In the genomic region with DNA sequence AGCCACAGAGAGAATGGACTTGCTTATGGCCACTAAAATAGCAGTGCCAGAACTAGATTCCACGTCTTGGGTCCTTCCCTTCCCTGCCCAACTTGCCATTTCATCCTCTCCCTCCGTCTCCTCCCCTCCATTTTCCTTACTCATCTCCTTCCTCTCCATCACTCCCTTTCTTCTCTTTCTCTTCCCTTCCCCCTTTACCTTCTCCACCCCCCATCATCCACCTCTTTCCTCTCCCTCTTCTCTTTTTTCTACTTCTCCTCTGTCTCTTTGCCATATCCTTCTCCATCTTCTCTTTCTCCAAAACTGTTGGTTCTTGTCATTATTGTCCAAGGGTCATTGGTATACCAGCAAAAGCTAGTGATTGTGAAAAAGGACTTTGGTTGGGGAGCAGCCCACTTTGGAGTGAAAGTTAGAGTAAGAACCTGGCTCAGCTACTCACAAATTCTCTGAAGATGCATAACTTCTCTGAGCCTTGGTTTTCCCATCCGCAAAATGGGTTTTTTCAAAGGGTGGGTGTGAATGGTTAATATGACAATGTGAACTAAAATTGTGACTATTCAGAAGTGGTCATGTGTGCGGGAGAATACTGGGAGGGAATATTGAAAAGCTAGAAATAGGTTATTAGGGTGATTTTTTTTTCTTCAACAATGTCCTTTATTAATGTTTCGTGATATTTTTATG, we compare ENCODE assay signal across 22 cellular contexts.
DNase-seq lines count a peak whose midpoint lies in the region; ATAC-seq, FAIRE-seq and TF ChIP-seq lines count a peak whose summit lies in the region.
"Had no signal": no experiment of that assay in that cellular context is flagged by ENCODE, and none has a peak within 500 bp of the region (broad histone marks: within the 10 kb centered on the region; RNA-seq: fewer than 3 reads in every experiment).

No MANE protein-coding gene starts in this region.

- no peak overlapping the region for H2AK5ac ChIP-seq in neuronal stem cell (ENCODE audit: low read depth, low read length)

- H2BK15ac ChIP-seq in neuronal stem cell (ENCODE audit: low read length), result peak overlapping the region; percentile 30

- H2AFZ ChIP-seq in GM12878 (ENCODE audit: control insufficient read depth, low read depth, low read length), result peak overlapping the region; percentile 51
- H2AFZ ChIP-seq in neuronal stem cell (ENCODE audit: low read length), result no peak overlapping the region

- TF ChIP-seq CTCF in GM12878 (IDR thresholded peaks at IDR 0.05 in 2 of 3, conservative IDR thresholded peaks at IDR 0.05 in 1 of 3; ENCODE audit: control insufficient read depth in 2 of 3, extremely low read depth in 1 of 3, insufficient read depth in 1 of 3, low read depth in 3 of 3, low read length in 3 of 3) (no peak), dorsolateral prefrontal cortex (IDR thresholded peaks at IDR 0.05 in 54 of 56, conservative IDR thresholded peaks at IDR 0.05 in 2 of 56; ENCODE audit: low read depth in 1 of 56, partially characterized antibody in 56 of 56) (no peak)

- TF ChIP-seq POLR2A in GM12892 (IDR thresholded peaks at IDR 0.05; ENCODE audit: low read depth, low read length), result no peak
- no peak for TF ChIP-seq POLR2A in GM12878 (IDR thresholded peaks at IDR 0.05; ENCODE audit: low read depth, low read length)

- TF ChIP-seq EP300 in GM12878 (IDR thresholded peaks at IDR 0.05; ENCODE audit: borderline replicate concordance in 1 of 2, control insufficient read depth in 1 of 2, low read depth in 2 of 2, low read length in 2 of 2), result no peak

- H3K4me2 ChIP-seq in GM12878 (ENCODE audit: control insufficient read depth, insufficient read depth) (0 out of 2 replicates have a peak overlapping the region, but pooled peaks have one; percentile 33), neuronal stem cell (ENCODE audit: insufficient read depth, low read length, poor library complexity, severe bottlenecking) (no peak overlapping the region)
- H3K4me2 ChIP-seq: GM23338 had no signal

- H3K36me3 ChIP-seq in GM12878 (ENCODE audit: control insufficient read depth in 2 of 2, insufficient read depth in 2 of 2, low read length in 1 of 2) (no peaks in the 10 kb centered on the region), neuronal stem cell (replicated peaks in 1 of 2; ENCODE audit: control insufficient read depth in 2 of 2, insufficient read depth in 2 of 2, low read length in 2 of 2) (no peaks in the 10 kb centered on the region)

- ATAC-seq in GM12878 (no peak), left cardiac atrium (no peak)
- ATAC-seq: GM23338, HCT116 had no signal

- H3K18ac ChIP-seq in neuronal stem cell (ENCODE audit: low read length), result no peak overlapping the region

- no peak overlapping the region for H3K27ac ChIP-seq in GM12878 (ENCODE audit: control insufficient read depth, insufficient read depth)
- peak overlapping the region in 33 of 59 donors; percentile 11 to 92 (median 74) for H3K27ac ChIP-seq in dorsolateral prefrontal cortex
- H3K27ac ChIP-seq in neuronal stem cell (replicated peaks; ENCODE audit: low read length), result no peak overlapping the region
- H3K27ac ChIP-seq: C4-2B had no signal

- SMC1A ChIA-PET in GM12878 (lab: Charles Lee; ENCODE audit: uncharacterized antibody, unreplicated experiment), result interaction anchor here (1.1 to 2.4 kb wide), 4 partner anchors 20 to 215 kb away, joined by 3 to 10 read pairs (median 4); no protein-coding TSS in a partner anchor

- FAIRE-seq in GM12892 (lab: Jason Lieb, UNC) (peak; percentile 24), GM12878 (lab: Jason Lieb, UNC) (no peak)
- FAIRE-seq: A204.1, HTR-8/SVneo had no signal

- no peaks in the 10 kb centered on the region for H4K20me1 ChIP-seq in GM12878 (ENCODE audit: control insufficient read depth, insufficient read depth)

- no peak overlapping the region for H3K4ac ChIP-seq in neuronal stem cell (ENCODE audit: low read length)

- no peak overlapping the region for H3K14ac ChIP-seq in neuronal stem cell (ENCODE audit: low read length)

- no peak overlapping the region for H2BK5ac ChIP-seq in neuronal stem cell (ENCODE audit: low read length)

- in situ Hi-C loops in GM12878 (cut with MboI), result no loop called here

- RAD21 ChIA-PET in GM12878 (lab: Charles Lee; ENCODE audit: unreplicated experiment), result interaction anchor here (1.2 kb wide), 1 partner anchor 58 kb away, joined by 5 read pairs; no protein-coding TSS in a partner anchor

- H4K91ac ChIP-seq in neuronal stem cell (ENCODE audit: low read depth, low read length, poor library complexity), result no peak overlapping the region

- H2BK12ac ChIP-seq in neuronal stem cell (ENCODE audit: low read length), result no peak overlapping the region

- H3K4me1 ChIP-seq in GM12878 (ENCODE audit: control insufficient read depth, insufficient read depth, low read length) (peaks cover 19% of the 10 kb centered on the region), neuronal stem cell (ENCODE audit: control insufficient read depth in 2 of 2, insufficient read depth in 1 of 2, low read depth in 1 of 2, low read length in 2 of 2) (peaks cover 0 to under 1% of the 10 kb centered on the region in 2 donors)

- H2BK120ac ChIP-seq in neuronal stem cell (ENCODE audit: low read depth, low read length), result no peak overlapping the region

- TF ChIP-seq RAD21 in GM12878 (IDR thresholded peaks at IDR 0.05; ENCODE audit: insufficient read depth, low read depth, low read length), result no peak

- H4K8ac ChIP-seq in neuronal stem cell (ENCODE audit: low read depth, low read length), result no peak overlapping the region

- H3K27me3 ChIP-seq in GM12878 (replicated peaks in 1 of 2; ENCODE audit: control insufficient read depth in 2 of 2, insufficient read depth in 2 of 2, low read length in 1 of 2), result no peaks in the 10 kb centered on the region
- no peaks in the 10 kb centered on the region for H3K27me3 ChIP-seq in dorsolateral prefrontal cortex
- no peaks in the 10 kb centered on the region for H3K27me3 ChIP-seq in neuronal stem cell (ENCODE audit: control insufficient read depth in 3 of 3, insufficient read depth in 3 of 3, low read depth in 1 of 3, low read length in 3 of 3)

- no TSS peak for BruUV-seq in GM12878 (replicated peaks; lab: Mats Ljungman, UMichigan)

- no peaks in the 10 kb centered on the region for H3K79me2 ChIP-seq in GM12878 (ENCODE audit: control insufficient read depth, insufficient read depth, low read length)

- DNase-seq in GM12892 (ENCODE audit: insufficient read length) (no peak), GM12878 (ENCODE audit: low read depth, low spot score) (no peak), dorsolateral prefrontal cortex (no peak), neuronal stem cell (ENCODE audit: low spot score) (no peak), left cardiac atrium (no peak), DMS114 treated with DMSO at 0.1 percent for 48 hours (lab: John Stamatoyannopoulos, UW; ENCODE audit: unreplicated experiment) (no peak), hypothalamus (lab: John Stamatoyannopoulos, UW) (no peak), 8988T (no peak)
- DNase-seq: ACHN; AML-193; CD4-positive, alpha-beta T cell; DMS53; DND-41; EL; H7; HFFc6; KG1 had no signal

- H3K23ac ChIP-seq in neuronal stem cell (ENCODE audit: low read depth, low read length, poor library complexity), result no peak overlapping the region

- no peaks in the 10 kb centered on the region for H3K79me1 ChIP-seq in neuronal stem cell (ENCODE audit: low read depth, low read length)

- POLR2A ChIA-PET in GM12878 (lab: Charles Lee), result no interaction called here

- H3K4me3 ChIP-seq in GM12878 (no peak overlapping the region), dorsolateral prefrontal cortex (no peak overlapping the region), neuronal stem cell (ENCODE audit: low read length in 2 of 2) (no peak overlapping the region)
- H3K4me3 ChIP-seq: GM23338 had no signal

- intact Hi-C loops in GM12878 (cut with micrococcal nuclease; ENCODE audit: unreplicated experiment) (loop anchor here (2.0 to 10.0 kb wide), 2 partner anchors 58 to 388 kb away; no protein-coding TSS in a partner anchor), dorsolateral prefrontal cortex (cut with DNase I) (loop anchor here in 1 of 2 donors (5.0 kb wide), 1 partner anchor 395 kb away; a partner anchor contains a TSS), left cardiac atrium (cut with DNase I) (no loop called here)

- WGBS in GM12878 (ENCODE audit: insufficient coverage, insufficient replicate concordance, low lambda C conversion rate, missing lambda C conversion rate), result 74% methylated on average over 5 of the region's 5 CpGs
- 100% methylated on average over 1 of the region's 5 CpGs; no CpG with 5 or more reads in 1 of the 2 donors for WGBS in neuronal stem cell (ENCODE audit: extremely low coverage in 2 of 2, insufficient read length in 2 of 2, insufficient replicate concordance in 1 of 2), 2 donors

- CTCF ChIA-PET in GM12878 (lab: Yijun Ruan, JAX), result interaction anchor here (0.6 kb wide), 1 partner anchor 23 kb away, joined by 5 read pairs; no protein-coding TSS in a partner anchor

- H3K9ac ChIP-seq in GM12878 (ENCODE audit: control insufficient read depth, insufficient read depth, low read length) (no peak overlapping the region), neuronal stem cell (ENCODE audit: low read depth, low read length, poor library complexity) (no peak overlapping the region)

- H3K9me3 ChIP-seq in GM12878 (replicated peaks; ENCODE audit: control insufficient read depth, insufficient read depth, low read length), result no peaks in the 10 kb centered on the region; the same call in 2 of the 3 replicates
- no peaks in the 10 kb centered on the region for H3K9me3 ChIP-seq in neuronal stem cell (replicated peaks in 1 of 2; ENCODE audit: control insufficient read depth in 2 of 2, insufficient read depth in 1 of 2, low read depth in 1 of 2, low read length in 2 of 2)

TF ChIP-seq in GM12878, 131 proteins besides CTCF, POLR2A, EP300 and RAD21 (continues in another document):
- TF ChIP-seq, protein P1, sequence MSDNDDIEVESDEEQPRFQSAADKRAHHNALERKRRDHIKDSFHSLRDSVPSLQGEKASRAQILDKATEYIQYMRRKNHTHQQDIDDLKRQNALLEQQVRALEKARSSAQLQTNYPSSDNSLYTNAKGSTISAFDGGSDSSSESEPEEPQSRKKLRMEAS (IDR thresholded peaks at IDR 0.05; ENCODE audit: low read depth, low read length), result no peak
- TF ChIP-seq IRF4 (IDR thresholded peaks at IDR 0.05; ENCODE audit: low read depth, low read length) (no peak), ZNF622 (IDR thresholded peaks at IDR 0.05) (no peak), HCFC1 (IDR thresholded peaks at IDR 0.05; ENCODE audit: low read length) (no peak), SREBF1 (IDR thresholded peaks at IDR 0.05; ENCODE audit: low read length) (no peak), CREB1 (IDR thresholded peaks at IDR 0.05; ENCODE audit: low read depth) (no peak), GATAD2B (conservative IDR thresholded peaks at IDR 0.05; ENCODE audit: low read depth) (no peak)
- TF ChIP-seq, protein P2, sequence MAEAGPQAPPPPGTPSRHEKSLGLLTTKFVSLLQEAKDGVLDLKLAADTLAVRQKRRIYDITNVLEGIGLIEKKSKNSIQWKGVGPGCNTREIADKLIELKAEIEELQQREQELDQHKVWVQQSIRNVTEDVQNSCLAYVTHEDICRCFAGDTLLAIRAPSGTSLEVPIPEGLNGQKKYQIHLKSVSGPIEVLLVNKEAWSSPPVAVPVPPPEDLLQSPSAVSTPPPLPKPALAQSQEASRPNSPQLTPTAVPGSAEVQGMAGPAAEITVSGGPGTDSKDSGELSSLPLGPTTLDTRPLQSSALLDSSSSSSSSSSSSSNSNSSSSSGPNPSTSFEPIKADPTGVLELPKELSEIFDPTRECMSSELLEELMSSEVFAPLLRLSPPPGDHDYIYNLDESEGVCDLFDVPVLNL (IDR thresholded peaks at IDR 0.05; ENCODE audit: low read depth, low read length), result no peak

Comparison
In these comparisons a context has a peak if more than half of its experiments do, and no peak if none do; other contexts are left out.
1. H3K27ac ChIP-seq: peak in dorsolateral prefrontal cortex (33 of 59); none in GM12878 (single experiment) and neuronal stem cell (single experiment).